Comparison of ENCODE assay signal across 8 cellular contexts in the genomic region with DNA sequence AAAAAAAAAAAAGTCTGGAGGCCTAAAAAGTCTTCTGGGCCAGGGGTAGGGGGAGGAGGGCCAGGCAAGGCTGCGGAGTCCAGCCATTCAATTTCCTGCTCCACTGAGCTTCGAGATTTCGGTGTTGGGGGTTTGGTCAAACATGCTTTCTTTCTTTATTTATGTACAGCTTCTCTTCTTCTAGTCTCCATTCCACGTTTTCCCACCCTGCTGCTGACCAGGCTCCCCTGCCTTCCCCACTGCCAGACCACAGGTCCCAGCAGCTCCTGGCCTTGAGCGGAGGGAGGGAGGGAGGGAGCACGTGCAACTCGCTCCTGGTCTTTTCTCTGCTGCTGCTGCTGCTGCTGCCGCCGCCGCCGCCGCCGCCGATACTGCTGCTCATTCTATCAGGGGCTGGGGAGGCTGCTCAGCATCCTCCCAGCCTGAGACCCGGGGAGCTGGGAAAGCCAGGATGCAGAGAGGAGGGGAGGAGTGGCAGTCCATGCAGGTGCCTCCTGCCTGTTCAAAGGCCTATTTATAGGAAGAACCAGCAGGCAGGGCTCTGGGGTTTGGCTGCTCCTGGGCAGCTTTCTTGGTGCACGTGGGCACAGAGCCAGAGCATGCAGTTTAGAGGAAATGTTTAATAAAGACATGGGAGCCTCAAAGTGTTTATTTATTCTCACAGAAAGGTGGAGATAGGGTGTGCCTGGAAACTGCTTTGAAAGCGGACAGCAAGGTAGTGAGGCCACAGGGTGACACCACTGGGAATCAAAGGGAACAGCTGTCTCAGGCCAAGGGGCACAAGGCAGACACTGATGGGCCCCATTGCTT. TPM values are rescaled to one million over a fixed set of nuclear protein-coding genes. Genes with fewer than 3 reads are reported as not detected.
DNase-seq lines count a peak whose midpoint lies in the region; ATAC-seq and TF ChIP-seq lines count a peak whose summit lies in the region.

No MANE protein-coding gene starts in this region.

- ATAC-seq in gastroesophageal sphincter, result no peak
- ATAC-seq in GM19452 (IDR thresholded peaks at IDR 0.05; ENCODE audit: unreplicated experiment), result no peak
- no peak for ATAC-seq in GM21737 (IDR thresholded peaks at IDR 0.05; ENCODE audit: unreplicated experiment)

- peak; percentile 38 for DNase-seq in GM03348 (ENCODE audit: low spot score)
- DNase-seq in NT2/D1 (ENCODE audit: low read depth, low spot score), result no peak
- DNase-seq in trophoblast cell, result no peak
- DNase-seq in NK-92 (lab: John Stamatoyannopoulos, UW; ENCODE audit: unreplicated experiment), result no peak
- DNase-seq in putamen (ENCODE audit: low spot score), result no peak

- H3K27me3 ChIP-seq in NT2/D1 (ENCODE audit: insufficient read depth, insufficient read length), result peaks cover 67% of the 10 kb centered on the region
- peaks cover 13% of the 10 kb centered on the region for H3K27me3 ChIP-seq in gastroesophageal sphincter
- peaks cover 6% of the 10 kb centered on the region for H3K27me3 ChIP-seq in trophoblast cell (ENCODE audit: insufficient read depth, low read length)

- no peak overlapping the region for H4K8ac ChIP-seq in trophoblast cell (ENCODE audit: low read depth, low read length)

- TF ChIP-seq EP300 in gastroesophageal sphincter (IDR thresholded peaks at IDR 0.05), result no peak

- no peak for TF ChIP-seq CTCF in gastroesophageal sphincter (IDR thresholded peaks at IDR 0.05)

- no peak overlapping the region for H3K23ac ChIP-seq in trophoblast cell (ENCODE audit: low read length)

- no peaks in the 10 kb centered on the region for H3K36me3 ChIP-seq in NT2/D1 (ENCODE audit: insufficient read depth, insufficient read length, low read length)
- no peaks in the 10 kb centered on the region for H3K36me3 ChIP-seq in gastroesophageal sphincter
- no peaks in the 10 kb centered on the region for H3K36me3 ChIP-seq in trophoblast cell (ENCODE audit: control insufficient read depth in 1 of 2, insufficient read depth in 2 of 2, low read length in 2 of 2)

- peaks cover 9% of the 10 kb centered on the region for H3K79me1 ChIP-seq in trophoblast cell (ENCODE audit: low read length)

- H3K4ac ChIP-seq in trophoblast cell (ENCODE audit: low read depth, low read length), result no peak overlapping the region

- H4K91ac ChIP-seq in trophoblast cell (ENCODE audit: low read depth, low read length), result peak overlapping the region; percentile 25

- H3K4me1 ChIP-seq in NT2/D1 (ENCODE audit: insufficient read depth, insufficient read length) (peaks cover 16% of the 10 kb centered on the region), gastroesophageal sphincter (peaks cover 0 to 56% (median 25%) of the 10 kb centered on the region in 3 donors), trophoblast cell (ENCODE audit: control insufficient read depth in 1 of 2, insufficient read depth in 2 of 2, low read length in 2 of 2) (peaks cover 18 to 28% of the 10 kb centered on the region in 2 experiments)

- H2AFZ ChIP-seq in trophoblast cell (ENCODE audit: insufficient read depth, low read length, poor library complexity), result no peak overlapping the region

- WGBS in gastroesophageal sphincter (ENCODE audit: low coverage in 1 of 2), 2 donors, result 3 to 12% methylated on average over 4 to 6 of the region's 17 CpGs
- no CpG with 5 or more reads among the region's 17 CpGs for WGBS in trophoblast cell (ENCODE audit: extremely low coverage, insufficient coverage, insufficient read length)

- H2BK120ac ChIP-seq in trophoblast cell (ENCODE audit: insufficient read depth, low read length, poor library complexity), result no peak overlapping the region

- H3K4me2 ChIP-seq in trophoblast cell (ENCODE audit: low read length), result peak overlapping the region; percentile 50

- peak overlapping the region; percentile 37 for H2BK12ac ChIP-seq in trophoblast cell (ENCODE audit: low read length)

- H3K4me3 ChIP-seq in NT2/D1 (ENCODE audit: insufficient read length, low read depth), result peak overlapping the region; percentile 11
- H3K4me3 ChIP-seq in gastroesophageal sphincter, result peak overlapping the region in 1 of 2 donors; percentile 44
- H3K4me3 ChIP-seq in trophoblast cell (ENCODE audit: low read depth, low read length), result no peak overlapping the region

- no peak for TF ChIP-seq POLR2A in gastroesophageal sphincter (IDR thresholded peaks at IDR 0.05)

- no peaks in the 10 kb centered on the region for H3K79me2 ChIP-seq in trophoblast cell (ENCODE audit: control insufficient read depth, insufficient read depth, low read length, poor library complexity)

- H3K9ac ChIP-seq in NT2/D1 (ENCODE audit: insufficient read length, low read depth) (no peak overlapping the region), trophoblast cell (ENCODE audit: low read length) (no peak overlapping the region)

- no peak overlapping the region for H3K14ac ChIP-seq in trophoblast cell (ENCODE audit: low read length)

- H3K27ac ChIP-seq in gastroesophageal sphincter (peak overlapping the region; percentile 35 to 87 (median 64)), trophoblast cell (ENCODE audit: low read depth, low read length) (peak overlapping the region; percentile 63)

- H4K12ac ChIP-seq in trophoblast cell (ENCODE audit: low read depth, low read length), result no peak overlapping the region

- H3K18ac ChIP-seq in trophoblast cell (ENCODE audit: low read length), result no peak overlapping the region

- H3K9me3 ChIP-seq in NT2/D1 (ENCODE audit: insufficient read depth, low read length) (no peaks in the 10 kb centered on the region), gastroesophageal sphincter (no peaks in the 10 kb centered on the region), trophoblast cell (ENCODE audit: insufficient read depth, low read depth, low read length) (no peaks in the 10 kb centered on the region)

- no peak overlapping the region for H2AK5ac ChIP-seq in trophoblast cell (ENCODE audit: low read length)

- H2BK5ac ChIP-seq in trophoblast cell (ENCODE audit: low read depth, low read length, poor library complexity), result peak overlapping the region; percentile 8

RNA-seq across cellular contexts. Expression of a gene that starts 23.4 kb away (rescaled TPM):
- total RNA-seq in gastroesophageal sphincter, result 10 to 100 TPM; 24.0 to 47.1 (median 29.5) TPM
- polyA plus RNA-seq in trophoblast cell (2013), result 36.4 and 36.5 TPM in 2 replicates
